In genomic region chr14:63869940-63870752, GRCh38 we compare ENCODE assay signal across 8 cellular contexts. TPM values are rescaled to one million over a fixed set of nuclear protein-coding genes. Genes with fewer than 3 reads are reported as not detected.
DNase-seq lines count a peak whose midpoint lies in the region; ATAC-seq, FAIRE-seq and TF ChIP-seq lines count a peak whose summit lies in the region.
"Not testable (repeated sequence)": the region's sequence is repeated elsewhere in the genome, so short reads cannot be mapped to it uniquely, and the experiment has no call there.

No MANE protein-coding gene starts in this region.

- not testable (repeated sequence) for H3K9me3 Mint-ChIP-seq in activated CD4-positive, alpha-beta T cell treated with anti-CD3 and anti-CD28 coated beads for 36 hours (ENCODE audit: low read depth); nephron

- not testable (repeated sequence) for H3K36me3 Mint-ChIP-seq in activated CD4-positive, alpha-beta T cell treated with anti-CD3 and anti-CD28 coated beads for 36 hours (ENCODE audit: low read depth); nephron (ENCODE audit: low read depth)

- CTCF ChIA-PET in A549 (lab: Yijun Ruan, JAX) (interaction anchor here (0.9 to 1.6 kb wide), 4 partner anchors 13 to 433 kb away, joined by 3 to 5 read pairs (median 4); no protein-coding TSS in a partner anchor), HEK293 (lab: Yijun Ruan, JAX) (interaction anchor here (0.6 kb wide), 1 partner anchor 67 kb away, joined by 4 read pairs; no protein-coding TSS in a partner anchor)
- CTCF ChIA-PET in activated CD4-positive, alpha-beta T cell treated with anti-CD3 and anti-CD28 coated beads for 36 hours (lab: Charles Lee) = interaction anchor here (0.7 to 1.0 kb wide), 3 partner anchors 15 to 190 kb away, joined by 3 read pairs; no protein-coding TSS in a partner anchor

- H3K36me3 ChIP-seq in HEK293 (ENCODE audit: control insufficient read depth in 2 of 2, insufficient read depth in 1 of 2, low read length in 2 of 2) = not testable (repeated sequence)

- not testable (repeated sequence) for H3K9me3 ChIP-seq in A549; HEK293 (ENCODE audit: control insufficient read depth, insufficient read depth, low read depth, low read length)

- FAIRE-seq in A549 (lab: Jason Lieb, UNC) = peak; percentile 95

- H3K4me2 ChIP-seq in A549 = peak overlapping the region; percentile 59

- H3K4me3 Mint-ChIP-seq in activated CD4-positive, alpha-beta T cell treated with anti-CD3 and anti-CD28 coated beads for 36 hours; nephron: not testable (repeated sequence)

- TF ChIP-seq POLR2A in A549 (IDR thresholded peaks at IDR 0.05; ENCODE audit: low read length) = not testable (repeated sequence)

- intact Hi-C loops in activated CD4-positive, alpha-beta T cell treated with anti-CD3 and anti-CD28 coated beads for 36 hours (cut with DNase I, micrococcal nuclease) = loop anchor here (2.0 to 10.0 kb wide), 2 partner anchors 17 to 635 kb away; partner anchors contain the start of genes SYNE2 (in 1 of the 2), ZBTB1 (in 1 of the 2) and ZBTB25 (in 1 of the 2)

- peak overlapping the region; percentile 32 for H3K27ac Mint-ChIP-seq in activated CD4-positive, alpha-beta T cell treated with anti-CD3 and anti-CD28 coated beads for 36 hours
- H3K27ac Mint-ChIP-seq in nephron = peak overlapping the region; percentile 1 to 48 (median 20)

- WGBS in A549 (ENCODE audit: missing lambda C conversion rate) = 96% methylated on average over 1 of the region's 2 CpGs

- ATAC-seq in A549 = peak; percentile 53 to 65
- peak; percentile 55 for ATAC-seq in GM18867 (IDR thresholded peaks at IDR 0.05; ENCODE audit: unreplicated experiment)
- peak; percentile 50 for ATAC-seq in HG03280 (IDR thresholded peaks at IDR 0.05; ENCODE audit: unreplicated experiment)
- peak; percentile 80 for ATAC-seq in activated CD4-positive, alpha-beta T cell treated with anti-CD3 and anti-CD28 coated beads for 36 hours

- not testable (repeated sequence) for TF ChIP-seq CTCF in A549 (IDR thresholded peaks at IDR 0.05); HEK293 (tag by site-specific recombination; IDR thresholded peaks at IDR 0.05); coronary artery (IDR thresholded peaks at IDR 0.05); nephron (IDR thresholded peaks at IDR 0.05; ENCODE audit: unreplicated experiment in 3 of 3)

- not testable (repeated sequence) for H3K4me3 ChIP-seq in A549; HEK293 (ENCODE audit: low read depth, low read length)
- peak overlapping the region; percentile 30 for H3K4me3 ChIP-seq in coronary artery

- not testable (repeated sequence) for H3K4me1 ChIP-seq in A549
- peaks cover 16% of the 10 kb centered on the region for H3K4me1 ChIP-seq in HEK293 (ENCODE audit: control insufficient read depth, insufficient read depth, low read length)

- TF ChIP-seq RAD21 in A549 (conservative IDR thresholded peaks at IDR 0.05 in 1 of 2, IDR thresholded peaks at IDR 0.05 in 1 of 2) = not testable (repeated sequence)

- not testable (repeated sequence) for H3K27ac ChIP-seq in A549; HEK293 (ENCODE audit: extremely low read depth, low read depth, low read length)
- H3K27ac ChIP-seq in coronary artery = peak overlapping the region in 1 of 2 donors; percentile 37

- POLR2A ChIA-PET in A549 (lab: Yijun Ruan, JAX); HEK293 (lab: Yijun Ruan, JAX); activated CD4-positive, alpha-beta T cell treated with anti-CD3 and anti-CD28 coated beads for 36 hours (lab: Charles Lee): not testable (repeated sequence)

- not testable (repeated sequence) for DNase-seq in A549 (ENCODE audit: low read depth in 1 of 2, low spot score in 1 of 2); activated CD4-positive, alpha-beta T cell treated with anti-CD3 and anti-CD28 coated beads for 36 hours; coronary artery (ENCODE audit: low spot score)
- DNase-seq in NCI-H2107 treated with DMSO at 0.1 percent for 48 hours (lab: John Stamatoyannopoulos, UW; ENCODE audit: unreplicated experiment) = peak; percentile 100

- H3K27me3 Mint-ChIP-seq in activated CD4-positive, alpha-beta T cell treated with anti-CD3 and anti-CD28 coated beads for 36 hours; nephron (ENCODE audit: low read depth): not testable (repeated sequence)

- not testable (repeated sequence) for TF ChIP-seq EP300 in A549 (IDR thresholded peaks at IDR 0.05)

- H3K4me1 Mint-ChIP-seq in activated CD4-positive, alpha-beta T cell treated with anti-CD3 and anti-CD28 coated beads for 36 hours = peaks cover 58% of the 10 kb centered on the region
- peaks cover 19% of the 10 kb centered on the region for H3K4me1 Mint-ChIP-seq in nephron

TF ChIP-seq in A549, 52 proteins besides CTCF, POLR2A, EP300 and RAD21:
- peak; percentile 82 to 87; a peak in 3 of 4 replicates for TF ChIP-seq CEBPB (IDR thresholded peaks at IDR 0.05)

TF ChIP-seq in HEK293, 187 proteins besides CTCF, POLR2A, EP300 and RAD21:
- TF ChIP-seq EGR2 (tag by site-specific recombination; IDR thresholded peaks at IDR 0.05; ENCODE audit: low read depth) = peak; percentile 68; the same call in 1 of the 2 replicates
- TF ChIP-seq ZEB2 (tag by site-specific recombination; IDR thresholded peaks at IDR 0.05) = peak; percentile 44; the same call in 1 of the 2 replicates
- peak; percentile 43; the same call in 1 of the 2 replicates for TF ChIP-seq ZBTB8A (tag by site-specific recombination; IDR thresholded peaks at IDR 0.05)
- TF ChIP-seq KLF1 (tag by site-specific recombination; IDR thresholded peaks at IDR 0.05) = peak; percentile 89
- TF ChIP-seq, protein P1, sequence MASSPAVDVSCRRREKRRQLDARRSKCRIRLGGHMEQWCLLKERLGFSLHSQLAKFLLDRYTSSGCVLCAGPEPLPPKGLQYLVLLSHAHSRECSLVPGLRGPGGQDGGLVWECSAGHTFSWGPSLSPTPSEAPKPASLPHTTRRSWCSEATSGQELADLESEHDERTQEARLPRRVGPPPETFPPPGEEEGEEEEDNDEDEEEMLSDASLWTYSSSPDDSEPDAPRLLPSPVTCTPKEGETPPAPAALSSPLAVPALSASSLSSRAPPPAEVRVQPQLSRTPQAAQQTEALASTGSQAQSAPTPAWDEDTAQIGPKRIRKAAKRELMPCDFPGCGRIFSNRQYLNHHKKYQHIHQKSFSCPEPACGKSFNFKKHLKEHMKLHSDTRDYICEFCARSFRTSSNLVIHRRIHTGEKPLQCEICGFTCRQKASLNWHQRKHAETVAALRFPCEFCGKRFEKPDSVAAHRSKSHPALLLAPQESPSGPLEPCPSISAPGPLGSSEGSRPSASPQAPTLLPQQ (tag by site-specific recombination; IDR thresholded peaks at IDR 0.05) = 0 out of 2 replicates have a peak, but pooled peaks have one; percentile 23
- TF ChIP-seq ZBTB17 (tag by site-specific recombination; IDR thresholded peaks at IDR 0.05) = peak; percentile 63; the same call in 1 of the 2 replicates
- 0 out of 2 replicates have a peak, but pooled peaks have one; percentile 34 for TF ChIP-seq ZNF366 (tag by site-specific recombination; conservative IDR thresholded peaks at IDR 0.05)
- TF ChIP-seq ZFHX2 (tag by site-specific recombination; conservative IDR thresholded peaks at IDR 0.05) = 0 out of 2 replicates have a peak, but pooled peaks have one; percentile 31
- TF ChIP-seq SP7 (tag by site-specific recombination; IDR thresholded peaks at IDR 0.05) = peak; percentile 79
TF ChIP-seq in HEK293: peak in this region for 9; not testable (repeated sequence) for 178.

RNA-seq across cellular contexts. Expression of gene SYNE2, which starts 17.3 kb away (rescaled TPM):
- polyA plus RNA-seq in A549 (2011; rRNA removed) (11.3 and 16.0 TPM in 2 replicates), A549 (2017; fragmentation: RNase III; extraction: RNeasy Plus Mini Kit Qiagen cat#74134 plus additional on column Dnase treatment) (2.8 to 3.4 TPM (median 3.3 TPM) in 3 replicates)
- 5.2 and 5.9 TPM in 2 replicates for polyA plus RNA-seq in A549 (2012; cell fraction: cytosol; rRNA removed)
- polyA plus RNA-seq in A549 (2012; cell fraction: nucleus; rRNA removed) = 53.5 and 56.8 TPM in 2 replicates
- 63.5 and 85.0 TPM in 2 replicates for polyA minus RNA-seq in A549 (2011; rRNA and poly(A)+ RNA removed)
- 10 to 100 TPM; 18.4 to 21.8 TPM for total RNA-seq in activated CD4-positive, alpha-beta T cell treated with anti-CD3 and anti-CD28 coated beads for 36 hours
